8 cellular contexts compared by ENCODE assay signal in genomic region chr12:4274960-4275868, GRCh38. TPM values are rescaled to one million over a fixed set of nuclear protein-coding genes. Genes with fewer than 3 reads are reported as not detected.
DNase-seq lines count a peak whose midpoint lies in the region; ATAC-seq and TF ChIP-seq lines count a peak whose summit lies in the region.

No MANE protein-coding gene starts in this region.

- TF ChIP-seq CTCF in ascending aorta (IDR thresholded peaks at IDR 0.05) = no peak

- peaks cover 7 to 48% of the 10 kb centered on the region in 2 donors for H3K4me1 ChIP-seq in ascending aorta
- peaks cover 24% of the 10 kb centered on the region for H3K4me1 ChIP-seq in thymus (ENCODE audit: control insufficient read depth, insufficient read depth, low read length)

- H3K36me3 ChIP-seq in ascending aorta (peaks cover 3 to 31% of the 10 kb centered on the region in 2 donors), thymus (ENCODE audit: control insufficient read depth, insufficient read depth) (no peaks in the 10 kb centered on the region)

- H3K4me3 Mint-ChIP-seq in activated CD4-positive, alpha-beta T cell treated with anti-CD3 and anti-CD28 coated beads for 36 hours = peak overlapping the region; percentile 95

- peak overlapping the region; percentile 92 to 96 for H3K27ac ChIP-seq in ascending aorta
- H3K27ac ChIP-seq in layer of hippocampus (ENCODE audit: low read depth, low read length) = peak overlapping the region; percentile 77
- peak overlapping the region; percentile 43 for H3K27ac ChIP-seq in thymus (ENCODE audit: low read depth)

- no peak for ATAC-seq in activated CD4-positive, alpha-beta T cell treated with anti-CD3 and anti-CD28 coated beads for 36 hours

- H3K27me3 Mint-ChIP-seq in activated CD4-positive, alpha-beta T cell treated with anti-CD3 and anti-CD28 coated beads for 36 hours = no peaks in the 10 kb centered on the region

- H3K9me3 Mint-ChIP-seq in activated CD4-positive, alpha-beta T cell treated with anti-CD3 and anti-CD28 coated beads for 36 hours (ENCODE audit: low read depth) = no peaks in the 10 kb centered on the region

- DNase-seq in activated CD4-positive, alpha-beta T cell treated with anti-CD3 and anti-CD28 coated beads for 36 hours = peak; percentile 50
- no peak for DNase-seq in activated CD4-positive, alpha-beta T cell treated with anti-CD3 and anti-CD28 coated beads for 1 hour
- no peak for DNase-seq in ascending aorta (ENCODE audit: low spot score in 2 of 2)
- no peak for DNase-seq in NCI-H526 (lab: John Stamatoyannopoulos, UW)
- DNase-seq in ureter (ENCODE audit: low spot score) = no peak
- DNase-seq in DMS 273 treated with DMSO at 0.1 percent for 48 hours (lab: John Stamatoyannopoulos, UW) = no peak

- H3K9me3 ChIP-seq in ascending aorta = no peaks in the 10 kb centered on the region
- H3K9me3 ChIP-seq in thymus (ENCODE audit: control insufficient read depth) = no peaks in the 10 kb centered on the region

- POLR2A ChIA-PET in activated CD4-positive, alpha-beta T cell treated with anti-CD3 and anti-CD28 coated beads for 36 hours (lab: Charles Lee) = interaction anchor here (0.7 to 2.6 kb wide), 5 partner anchors 12 to 389 kb away, joined by 3 to 12 read pairs (median 5); no protein-coding TSS in a partner anchor

- H3K4me1 Mint-ChIP-seq in activated CD4-positive, alpha-beta T cell treated with anti-CD3 and anti-CD28 coated beads for 36 hours = peaks cover 48% of the 10 kb centered on the region

- peaks cover 64% of the 10 kb centered on the region for H3K36me3 Mint-ChIP-seq in activated CD4-positive, alpha-beta T cell treated with anti-CD3 and anti-CD28 coated beads for 36 hours (ENCODE audit: low read depth)

- WGBS in thymus = 2% methylated on average over 46 of the region's 46 CpGs

- peak overlapping the region; percentile 99 for H3K27ac Mint-ChIP-seq in activated CD4-positive, alpha-beta T cell treated with anti-CD3 and anti-CD28 coated beads for 36 hours

- CTCF ChIA-PET in activated CD4-positive, alpha-beta T cell treated with anti-CD3 and anti-CD28 coated beads for 36 hours (lab: Charles Lee) = interaction anchor here (0.6 to 8.6 kb wide), 24 partner anchors 10 to 390 kb away, joined by 3 to 109 read pairs (median 8); no protein-coding TSS in a partner anchor

- no peaks in the 10 kb centered on the region for H3K27me3 ChIP-seq in ascending aorta
- peaks cover 27% of the 10 kb centered on the region for H3K27me3 ChIP-seq in layer of hippocampus (ENCODE audit: control insufficient read depth, insufficient read depth, low read length)
- H3K27me3 ChIP-seq in thymus (ENCODE audit: control insufficient read depth, insufficient read depth) = peaks cover 55% of the 10 kb centered on the region

- intact Hi-C loops in activated CD4-positive, alpha-beta T cell treated with anti-CD3 and anti-CD28 coated beads for 36 hours (cut with DNase I, micrococcal nuclease) = no loop called here
- intact Hi-C loops in ascending aorta (cut with DNase I) = loop anchor here (2.0 to 10.0 kb wide), 5 partner anchors 402 to 1380 kb away; partner anchors contain the start of genes NTF3, PARP11, TSPAN9 and TULP3

- H3K4me3 ChIP-seq in ascending aorta (peak overlapping the region; percentile 78 to 87), thymus (ENCODE audit: low read length) (peak overlapping the region; percentile 72)

RNA-seq across cellular contexts. Expression of gene CCND2, which starts 1.7 kb away (rescaled TPM):
- 100 to 1,000 TPM; 357 to 369 TPM for total RNA-seq in activated CD4-positive, alpha-beta T cell treated with anti-CD3 and anti-CD28 coated beads for 36 hours
- total RNA-seq in ascending aorta (150 TPM), ureter (108 TPM)
- 16.0 TPM for polyA plus RNA-seq in thymus

RNA-seq across cellular contexts. Expression of gene TIGAR, which starts 45.8 kb away (rescaled TPM):
- 1 to 10 TPM; 7.1 to 8.4 TPM for total RNA-seq in activated CD4-positive, alpha-beta T cell treated with anti-CD3 and anti-CD28 coated beads for 36 hours
- total RNA-seq in ascending aorta (4.4 TPM), ureter (14.3 TPM)
- polyA plus RNA-seq in thymus = 10.7 TPM

Comparison
In these comparisons a context has a peak if more than half of its experiments do, and no peak if none do; other contexts are left out.
1. H3K27ac ChIP-seq: peak in every context shown above with its lines; median percentile 94 in ascending aorta; 77 in layer of hippocampus; 43 in thymus.